12 cellular contexts compared by ENCODE assay signal in the genomic region with DNA sequence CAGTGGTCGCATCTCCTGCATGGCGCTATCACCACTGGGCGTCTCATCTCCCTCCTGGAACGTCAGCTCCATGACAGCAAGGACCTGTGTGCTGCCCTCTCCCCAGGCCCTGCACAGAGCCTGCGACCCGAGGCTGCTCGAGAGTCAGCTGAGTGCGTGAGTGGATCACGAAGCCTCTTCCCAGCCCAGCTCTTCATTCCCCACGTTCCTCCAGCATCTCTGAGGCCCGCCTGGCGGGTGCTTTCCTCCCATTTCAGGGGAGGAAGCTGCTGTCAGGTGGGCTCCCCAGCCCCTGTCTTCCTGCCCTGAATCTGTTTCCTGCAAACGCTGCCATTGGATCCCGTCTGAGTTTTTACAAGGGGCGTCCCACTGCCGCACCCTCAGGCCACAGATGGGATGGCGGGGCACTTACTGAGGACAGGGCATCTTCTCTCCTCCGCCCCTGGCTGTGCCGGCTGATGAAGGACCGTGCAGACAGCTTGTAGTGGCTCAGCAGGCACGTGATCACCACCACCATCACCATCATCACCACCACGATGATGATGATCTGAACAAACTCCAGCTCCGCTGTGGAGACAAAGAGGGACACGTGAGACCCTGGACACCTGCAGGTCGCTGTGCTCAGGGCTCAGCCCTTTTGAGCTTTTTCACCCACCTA. TPM values are rescaled to one million over a fixed set of nuclear protein-coding genes. Genes with fewer than 3 reads are reported as not detected.
DNase-seq lines count a peak whose midpoint lies in the region; ATAC-seq, FAIRE-seq and TF ChIP-seq lines count a peak whose summit lies in the region.
"Had no signal": no experiment of that assay in that cellular context is flagged by ENCODE, and none has a peak within 500 bp of the region (broad histone marks: within the 10 kb centered on the region; RNA-seq: fewer than 3 reads in every experiment).

No MANE protein-coding gene starts in this region.

- peaks cover 0 to 21% of the 10 kb centered on the region in 2 experiments; a peak in 3 of 4 replicates for H3K79me2 ChIP-seq in H1 (ENCODE audit: control insufficient read depth in 1 of 2, insufficient read depth in 2 of 2, low read length in 2 of 2)

- H3K27ac ChIP-seq in 22Rv1 (peak overlapping the region; percentile 54), H1 (ENCODE audit: low read depth, low read length) (no peak overlapping the region; the same call in 1 of the 2 replicates)
- H3K27ac ChIP-seq: body of pancreas had no signal

- TF ChIP-seq POLR2A in GM12892 (IDR thresholded peaks at IDR 0.05; ENCODE audit: low read depth, low read length) (no peak), H1 (IDR thresholded peaks at IDR 0.05; ENCODE audit: control extremely low read depth in 1 of 2, low read depth in 2 of 2, low read length in 2 of 2) (no peak)

- POLR2A ChIA-PET in H1 (lab: Charles Lee; ENCODE audit: partially characterized antibody): interaction anchor here (0.9 kb wide), 1 partner anchor 48 kb away, joined by 3 read pairs; no protein-coding TSS in a partner anchor

- no peak overlapping the region for H4K5ac ChIP-seq in H1 (ENCODE audit: insufficient read length, low read depth, low read length)

- no peak overlapping the region for H2BK20ac ChIP-seq in H1 (ENCODE audit: low read length)

- H2BK15ac ChIP-seq in H1 (ENCODE audit: low read length): no peak overlapping the region

- no peak overlapping the region for H2AK5ac ChIP-seq in H1 (ENCODE audit: low read depth, low read length)

- no peak overlapping the region for H3K23ac ChIP-seq in H1 (ENCODE audit: insufficient read length)

- ATAC-seq in HG02981 (IDR thresholded peaks at IDR 0.05; ENCODE audit: unreplicated experiment) (no peak), GM18502 (IDR thresholded peaks at IDR 0.05; ENCODE audit: poor library complexity, unreplicated experiment) (no peak)
- ATAC-seq: body of pancreas, mucosa of descending colon had no signal

- H3K23me2 ChIP-seq in H1 (ENCODE audit: low read depth, low read length): peaks cover 8% of the 10 kb centered on the region; the same call in 1 of the 2 replicates

- no peaks in the 10 kb centered on the region for H3K9me3 Mint-ChIP-seq in nephron progenitor cell
- H3K9me3 Mint-ChIP-seq: CD8-positive, alpha-beta memory T cell had no signal

- no peak overlapping the region for H3K56ac ChIP-seq in H1 (replicated peaks; ENCODE audit: insufficient read length, low read depth, low read length)

- H2BK120ac ChIP-seq in H1 (replicated peaks; ENCODE audit: low read depth, low read length): no peak overlapping the region

- H3K36me3 Mint-ChIP-seq in nephron progenitor cell (ENCODE audit: low read depth): peaks cover 3% of the 10 kb centered on the region

- no peak overlapping the region for H3K4ac ChIP-seq in H1 (replicated peaks; ENCODE audit: insufficient read length, low read depth, low read length)

- TF ChIP-seq EP300 in H1 (IDR thresholded peaks at IDR 0.05; ENCODE audit: borderline replicate concordance in 1 of 2, low read depth in 2 of 2, low read length in 2 of 2): no peak

- H3K14ac ChIP-seq in H1 (ENCODE audit: insufficient read length): no peak overlapping the region

- H3K79me1 ChIP-seq in H1 (ENCODE audit: low read depth, low read length): peaks cover 16% of the 10 kb centered on the region

- H4K91ac ChIP-seq in H1 (replicated peaks; ENCODE audit: insufficient read length, low read length): no peak overlapping the region

- H2BK5ac ChIP-seq in H1 (ENCODE audit: low read depth, low read length): no peak overlapping the region; the same call in 1 of the 2 replicates

- FAIRE-seq in GM12892 (lab: Jason Lieb, UNC) (no peak), H1 (lab: Jason Lieb, UNC) (no peak), GM19239 (lab: Jason Lieb, UNC) (no peak)

- TF ChIP-seq CTCF in 22Rv1 (IDR thresholded peaks at IDR 0.05): no peak
- TF ChIP-seq CTCF in H1 (IDR thresholded peaks at IDR 0.05; ENCODE audit: control extremely low read depth in 1 of 3, insufficient read depth in 1 of 3, low read depth in 1 of 3, low read length in 3 of 3): no peak
- TF ChIP-seq CTCF in nephron progenitor cell (IDR thresholded peaks at IDR 0.05): no peak

- peak overlapping the region; percentile 44; the same call in 1 of the 2 replicates for H4K8ac ChIP-seq in H1 (ENCODE audit: extremely low read depth, insufficient read depth, low read length)

- H2BK12ac ChIP-seq in H1 (ENCODE audit: low read depth, low read length): no peak overlapping the region

- H4K20me1 ChIP-seq in H1 (replicated peaks in 1 of 2; ENCODE audit: control insufficient read depth in 1 of 2, insufficient read depth in 2 of 2, low read length in 2 of 2): peaks cover 2 to 22% of the 10 kb centered on the region in 2 experiments

- no peak overlapping the region for H3K9ac ChIP-seq in H1 (replicated peaks in 1 of 4; ENCODE audit: extremely low read depth in 1 of 4, low read depth in 3 of 4, low read length in 3 of 4)

- no peak overlapping the region for H2AFZ ChIP-seq in H1 (ENCODE audit: low read length)

- no peaks in the 10 kb centered on the region for H3K9me3 ChIP-seq in H1 (ENCODE audit: insufficient read depth in 2 of 2, low read depth in 1 of 2, low read length in 1 of 2)
- H3K9me3 ChIP-seq: body of pancreas, mucosa of descending colon had no signal

- H3K4me2 ChIP-seq in H1 (ENCODE audit: insufficient read depth in 1 of 2, low read depth in 2 of 2, low read length in 2 of 2): no peak overlapping the region

- peaks cover 3% of the 10 kb centered on the region for H3K27me3 Mint-ChIP-seq in nephron progenitor cell (ENCODE audit: low read depth, poor library complexity)

- peaks cover 43% of the 10 kb centered on the region for H3K4me1 Mint-ChIP-seq in nephron progenitor cell

- peaks cover 0 to 5% (median 2%) of the 10 kb centered on the region in 4 experiments; a peak in 3 of 8 replicates for H3K36me3 ChIP-seq in H1 (ENCODE audit: control insufficient read depth in 2 of 4, insufficient read depth in 4 of 4, low read length in 3 of 4)

- 86% methylated on average over 25 of the region's 25 CpGs; no CpG with 5 or more reads in 1 of the 2 experiments for whole genome bisulfite sequencing in H1 (ENCODE audit: extremely low coverage in 1 of 2, insufficient coverage in 1 of 2, insufficient read length in 1 of 2, insufficient replicate concordance in 2 of 2, low coverage in 1 of 2, low lambda C conversion rate in 2 of 2, missing lambda C conversion rate in 1 of 2), 2 experiments

- no peak overlapping the region for H3K18ac ChIP-seq in H1 (ENCODE audit: extremely low read depth, low read length)

- peaks cover 0 to 16% (median 2%) of the 10 kb centered on the region in 4 experiments; a peak in 4 of 7 replicates for H3K4me1 ChIP-seq in H1 (replicated peaks in 1 of 4; ENCODE audit: control insufficient read depth in 3 of 4, insufficient read depth in 4 of 4, low read length in 3 of 4)

- H3K27ac Mint-ChIP-seq in nephron progenitor cell: peak overlapping the region; percentile 36

- TF ChIP-seq RAD21 in H1 (IDR thresholded peaks at IDR 0.05 in 1 of 2, conservative IDR thresholded peaks at IDR 0.05 in 1 of 2; ENCODE audit: low read depth in 2 of 2, low read length in 2 of 2): no peak

- DNase-seq in GM12892 (ENCODE audit: insufficient read length) (peak; percentile 23), H1 (ENCODE audit: low read depth in 1 of 2, low spot score in 2 of 2) (no peak), nephron progenitor cell (no peak), GM19239 (ENCODE audit: insufficient read length, low spot score) (no peak)
- DNase-seq in stimulated activated naive CD4-positive, alpha-beta T cell treated with Interleukin-2 at 50 U/mL for 16 hours (lab: John Stamatoyannopoulos, UW): no peak
- DNase-seq: hippocampal formation had no signal

- H3K4me3 ChIP-seq in H1 (ENCODE audit: extremely low read depth in 1 of 4, insufficient read depth in 2 of 4, low read depth in 3 of 4, low read length in 4 of 4): no peak overlapping the region
- H3K4me3 ChIP-seq: body of pancreas, mucosa of descending colon had no signal

- H3K27me3 ChIP-seq in H1 (replicated peaks in 1 of 4; ENCODE audit: control insufficient read depth in 3 of 4, extremely low read depth in 1 of 4, insufficient read depth in 3 of 4, low read length in 3 of 4): no peaks in the 10 kb centered on the region
- H3K27me3 ChIP-seq: body of pancreas had no signal

- CTCF ChIA-PET in H1 (lab: Charles Lee; ENCODE audit: partially characterized antibody): interaction anchor here (0.8 to 1.6 kb wide), 6 partner anchors 9 to 521 kb away, joined by 3 to 6 read pairs (median 4); no protein-coding TSS in a partner anchor

- H3K4me3 Mint-ChIP-seq in nephron progenitor cell: no peak overlapping the region

TF ChIP-seq in H1, 55 proteins besides CTCF, POLR2A, EP300 and RAD21 (continues in another document):
- no peak for TF ChIP-seq RXRA (IDR thresholded peaks at IDR 0.05; ENCODE audit: insufficient read depth, low read depth, low read length)
- TF ChIP-seq JUN (IDR thresholded peaks at IDR 0.05; ENCODE audit: low read depth, low read length): no peak
- no peak for TF ChIP-seq SIX5 (IDR thresholded peaks at IDR 0.05; ENCODE audit: low read depth, low read length)
- no peak for TF ChIP-seq CBX5 (IDR thresholded peaks at IDR 0.05; ENCODE audit: low read depth, low read length)

RNA-seq across cellular contexts. Expression of a gene that starts 39.0 kb away (rescaled TPM):
- polyA plus RNA-seq in GM12892 (2012; ENCODE audit: missing spikeins): 2.0 TPM
- not detected in 2 replicates for total RNA-seq in H1 (2021; fragmentation: NEBNext Ultra II Directional; extraction: Animal tissue kit (Norgen Biotek cat#: 25700))
- polyA plus RNA-seq in H1 (2011; rRNA removed): not detected in 2 replicates
- polyA plus RNA-seq in H1 (2011; cell fraction: cytosol; rRNA removed): not detected
- not detected for polyA plus RNA-seq in H1 (2011; cell fraction: nucleus; rRNA removed)
- not detected in 4 replicates for polyA plus RNA-seq in H1 (2012, experiment 1 of 2)
- not detected for polyA plus RNA-seq in H1 (2012, experiment 2 of 2)
- polyA plus RNA-seq in H1 (2013, experiment 1 of 2): not detected
- not detected for polyA plus RNA-seq in H1 (2013, experiment 2 of 2)
- polyA minus RNA-seq in H1 (2011; rRNA and poly(A)+ RNA removed): not detected in 2 replicates
- not detected for polyA minus RNA-seq in H1 (2011; cell fraction: cytosol; rRNA and poly(A)+ RNA removed)
- not detected for polyA minus RNA-seq in H1 (2011; cell fraction: nucleus; rRNA and poly(A)+ RNA removed)

RNA-seq across cellular contexts. Expression of a gene that starts 50.6 kb away (rescaled TPM):
- polyA plus RNA-seq in GM12892 (2012; ENCODE audit: missing spikeins): 0.78 TPM
- total RNA-seq in H1 (2021; fragmentation: NEBNext Ultra II Directional; extraction: Animal tissue kit (Norgen Biotek cat#: 25700)): 20.0 and 20.5 TPM in 2 replicates
- 12.7 and 18.1 TPM in 2 replicates for polyA plus RNA-seq in H1 (2011; rRNA removed)
- 10.3 TPM for polyA plus RNA-seq in H1 (2011; cell fraction: cytosol; rRNA removed)
- polyA plus RNA-seq in H1 (2011; cell fraction: nucleus; rRNA removed): 21.0 TPM
- polyA plus RNA-seq in H1 (2012, experiment 1 of 2): 3.8 to 11.4 TPM (median 10.2 TPM) in 4 replicates
- 7.9 TPM for polyA plus RNA-seq in H1 (2012, experiment 2 of 2)
- 17.9 TPM for polyA plus RNA-seq in H1 (2013, experiment 1 of 2)
- polyA plus RNA-seq in H1 (2013, experiment 2 of 2): 19.1 TPM
- 5.6 and 6.0 TPM in 2 replicates for polyA minus RNA-seq in H1 (2011; rRNA and poly(A)+ RNA removed)
- 15.3 TPM for polyA minus RNA-seq in H1 (2011; cell fraction: cytosol; rRNA and poly(A)+ RNA removed)
- 12.0 TPM for polyA minus RNA-seq in H1 (2011; cell fraction: nucleus; rRNA and poly(A)+ RNA removed)
